Comparison of ENCODE assay signal across 19 cellular contexts in the genomic region with DNA sequence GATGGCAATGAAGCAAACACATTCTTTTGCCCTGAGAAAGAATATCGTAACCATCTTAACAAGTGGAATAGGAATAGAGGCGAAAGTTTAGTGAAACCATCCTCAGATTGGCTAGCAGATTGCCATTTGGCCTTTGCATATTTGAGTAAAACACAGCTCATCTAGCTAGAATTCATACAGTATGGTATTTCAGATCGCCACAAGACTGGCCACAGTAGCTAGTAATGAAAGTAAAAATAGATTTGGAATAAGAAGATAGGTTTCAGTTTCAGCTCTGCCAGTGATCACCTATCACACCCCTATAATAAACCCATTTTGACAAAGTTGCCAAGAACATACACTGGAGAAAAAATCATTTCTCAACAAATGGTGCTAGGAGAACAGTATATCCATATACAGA.
"Had no signal": no experiment of that assay in that cellular context is flagged by ENCODE, and none has a peak within 500 bp of the region (broad histone marks: within the 10 kb centered on the region; RNA-seq: fewer than 3 reads in every experiment).

No MANE protein-coding gene starts in this region.

- H3K9me3 ChIP-seq: breast epithelium, gastroesophageal sphincter, heart left ventricle, spleen, upper lobe of right lung had no signal

- H3K36me3 Mint-ChIP-seq: activated naive CD4-positive, alpha-beta T cell treated with anti-CD3 and anti-CD28 coated beads, Interleukin-2, amount 50 U/mL, for 24 hours; mesothelial cell of epicardium had no signal

- H3K27me3 Mint-ChIP-seq: activated naive CD4-positive, alpha-beta T cell treated with anti-CD3 and anti-CD28 coated beads, Interleukin-2, amount 50 U/mL, for 24 hours had no signal

- H3K4me1 Mint-ChIP-seq: activated naive CD4-positive, alpha-beta T cell treated with anti-CD3 and anti-CD28 coated beads, Interleukin-2, amount 50 U/mL, for 24 hours; mesothelial cell of epicardium; nephron had no signal

- H3K4me3 ChIP-seq: breast epithelium, gastroesophageal sphincter, heart left ventricle, spleen, upper lobe of right lung had no signal

- H3K27ac Mint-ChIP-seq: activated naive CD4-positive, alpha-beta T cell treated with anti-CD3 and anti-CD28 coated beads, Interleukin-2, amount 50 U/mL, for 24 hours; activated T-cell treated with anti-CD3 and anti-CD28 coated beads, Interleukin-2, amount 50 U/mL, for 72 hours; mesothelial cell of epicardium; nephron had no signal

- H3K4me3 Mint-ChIP-seq: activated naive CD4-positive, alpha-beta T cell treated with anti-CD3 and anti-CD28 coated beads, Interleukin-2, amount 50 U/mL, for 24 hours; activated T-cell treated with anti-CD3 and anti-CD28 coated beads, Interleukin-2, amount 50 U/mL, for 72 hours; mesothelial cell of epicardium; nephron had no signal

- H3K27me3 ChIP-seq: breast epithelium, gastroesophageal sphincter, heart left ventricle, spleen, upper lobe of right lung had no signal

- H3K4me1 ChIP-seq: breast epithelium, gastroesophageal sphincter, heart left ventricle, spleen, upper lobe of right lung had no signal

- H3K9me3 Mint-ChIP-seq: activated T-cell treated with anti-CD3 and anti-CD28 coated beads, Interleukin-2, amount 50 U/mL, for 72 hours; mesothelial cell of epicardium; nephron had no signal

- ATAC-seq: activated T-cell treated with anti-CD3 and anti-CD28 coated beads, Interleukin-2, amount 50 U/mL, for 72 hours; gastroesophageal sphincter; heart left ventricle; left lobe of liver; sciatic nerve; upper lobe of right lung had no signal

- DNase-seq: activated CD4-positive, CD25-positive, alpha-beta regulatory T cell treated with anti-CD3 and anti-CD28 coated beads, Interleukin-2, amount 50 U/mL, for 72 hours; activated CD8-positive, alpha-beta memory T cell treated with anti-CD3 and anti-CD28 coated beads for 24 hours; activated gamma-delta T cell; activated T-cell treated with anti-CD3 and anti-CD28 coated beads, Interleukin-2, amount 50 U/mL, for 72 hours; cerebellar nuclear complex; effector CD4-positive, alpha-beta T cell; heart left ventricle; kidney; spleen; stimulated activated CD8-positive, alpha-beta memory T cell treated with anti-CD3 and anti-CD28 coated beads, Interleukin-4, amount 100 ng/mL, for 48 hours; stimulated activated naive CD4-positive, alpha-beta T cell; upper lobe of right lung had no signal

- H3K36me3 ChIP-seq: breast epithelium, gastroesophageal sphincter, heart left ventricle, spleen, upper lobe of right lung had no signal

- H3K27ac ChIP-seq: breast epithelium, gastroesophageal sphincter, heart left ventricle, spleen, upper lobe of right lung had no signal
